16 cellular contexts compared by ENCODE assay signal in genomic region chr18:26617151-26617554, GRCh38.
DNase-seq lines count a peak whose midpoint lies in the region; ATAC-seq, FAIRE-seq and TF ChIP-seq lines count a peak whose summit lies in the region.
"Had no signal": no experiment of that assay in that cellular context is flagged by ENCODE, and none has a peak within 500 bp of the region (broad histone marks: within the 10 kb centered on the region; RNA-seq: fewer than 3 reads in every experiment).

No MANE protein-coding gene starts in this region.

- no peaks in the 10 kb centered on the region for H3K79me2 ChIP-seq in smooth muscle cell (ENCODE audit: low read depth)

- 1% methylated on average over 3 of the region's 3 CpGs for WGBS in smooth muscle cell (ENCODE audit: low lambda C conversion rate)

- H3K36me3 ChIP-seq in smooth muscle cell (ENCODE audit: low read depth) = no peaks in the 10 kb centered on the region
- no peaks in the 10 kb centered on the region for H3K36me3 ChIP-seq in uterus

- no peak overlapping the region for H3K4me3 Mint-ChIP-seq in stimulated activated naive B cell treated with anti-CD40 and anti-IgM and Interleukin-4, amounts not matched to agents 10 μg/mL and 1 μg/mL and 100 μg/mL, for 72 hours
- H3K4me3 Mint-ChIP-seq: activated naive CD4-positive, alpha-beta T cell treated with anti-CD3 and anti-CD28 coated beads, Interleukin-2, amount 10 ng/mL, durations not matched to agents 7 days and 5 days had no signal

- no peaks in the 10 kb centered on the region for H3K4me1 Mint-ChIP-seq in stimulated activated naive B cell treated with anti-CD40 and anti-IgM and Interleukin-4, amounts not matched to agents 10 μg/mL and 1 μg/mL and 100 μg/mL, for 72 hours
- H3K4me1 Mint-ChIP-seq: activated naive CD4-positive, alpha-beta T cell treated with anti-CD3 and anti-CD28 coated beads, Interleukin-2, amount 10 ng/mL, durations not matched to agents 7 days and 5 days had no signal

- TF ChIP-seq POLR2A in H54 (IDR thresholded peaks at IDR 0.05; ENCODE audit: low read depth, low read length) (no peak), uterus (IDR thresholded peaks at IDR 0.05) (no peak)

- no peak overlapping the region for H3K9ac ChIP-seq in smooth muscle cell (ENCODE audit: low read depth)

- no peaks in the 10 kb centered on the region for H4K20me1 ChIP-seq in smooth muscle cell (ENCODE audit: low read depth)

- intact Hi-C loops in uterus (cut with DNase I; ENCODE audit: low total_unique reads) = no loop called here

- H3K27ac ChIP-seq in smooth muscle cell (ENCODE audit: low read depth) = peak overlapping the region; percentile 65
- H3K27ac ChIP-seq in uterus = no peak overlapping the region
- H3K27ac ChIP-seq: HL-60 had no signal

- DNase-seq in H54 (ENCODE audit: insufficient read length, low spot score) = peak; percentile 60
- peak; percentile 24 for DNase-seq in SW480 (ENCODE audit: low spot score)
- DNase-seq in fibroblast of the conjunctiva (ENCODE audit: low read depth) = peak; percentile 50
- DNase-seq in smooth muscle cell (lab: John Stamatoyannopoulos, UW; ENCODE audit: unreplicated experiment) = no peak
- DNase-seq in iPS-NIHi7 (ENCODE audit: extremely low spot score) = no peak
- no peak for DNase-seq in stimulated activated naive B cell treated with anti-CD40 and anti-IgM and Interleukin-4, amounts not matched to agents 10 μg/mL and 1 μg/mL and 100 μg/mL, for 72 hours
- no peak for DNase-seq in uterus
- DNase-seq: activated CD4-positive, alpha-beta T cell treated with anti-CD3 and anti-CD28 coated beads, Interleukin-2, amount 50 U/mL, for 1 hour; activated naive CD4-positive, alpha-beta T cell treated with anti-CD3 and anti-CD28 coated beads, Interleukin-2, amount 10 ng/mL, durations not matched to agents 7 days and 5 days; GF-D8; left colon; NCI-H1930; retina had no signal

- peaks cover 10% of the 10 kb centered on the region for H3F3A ChIP-seq in smooth muscle cell (ENCODE audit: low read depth)

- FAIRE-seq in H54 (lab: Jason Lieb, UNC) = peak; percentile 86

- ATAC-seq in stimulated activated naive B cell treated with anti-CD40 and anti-IgM and Interleukin-4, amounts not matched to agents 10 μg/mL and 1 μg/mL and 100 μg/mL, for 72 hours (replicated peaks) = no peak
- ATAC-seq in GM18867 (IDR thresholded peaks at IDR 0.05; ENCODE audit: unreplicated experiment) = no peak
- ATAC-seq: left colon, Right ventricle myocardium inferior had no signal

- H3K27me3 Mint-ChIP-seq in stimulated activated naive B cell treated with anti-CD40 and anti-IgM and Interleukin-4, amounts not matched to agents 10 μg/mL and 1 μg/mL and 100 μg/mL, for 72 hours = peaks cover 14 to 17% of the 10 kb centered on the region in 2 donors

- H2AFZ ChIP-seq in smooth muscle cell (ENCODE audit: low read depth) = no peak overlapping the region

- no peak overlapping the region for H3K4me3 ChIP-seq in smooth muscle cell
- H3K4me3 ChIP-seq in uterus = no peak overlapping the region

- no peak overlapping the region for H3K27ac Mint-ChIP-seq in stimulated activated naive B cell treated with anti-CD40 and anti-IgM and Interleukin-4, amounts not matched to agents 10 μg/mL and 1 μg/mL and 100 μg/mL, for 72 hours
- H3K27ac Mint-ChIP-seq: activated naive CD4-positive, alpha-beta T cell treated with anti-CD3 and anti-CD28 coated beads, Interleukin-2, amount 10 ng/mL, durations not matched to agents 7 days and 5 days had no signal

- H3K4me2 ChIP-seq in smooth muscle cell = peak overlapping the region; percentile 63

- H3K9me3 ChIP-seq in smooth muscle cell (replicated peaks; ENCODE audit: low read depth) = no peaks in the 10 kb centered on the region
- H3K9me3 ChIP-seq in uterus = no peaks in the 10 kb centered on the region

- TF ChIP-seq CTCF in smooth muscle cell (IDR thresholded peaks at IDR 0.05; ENCODE audit: borderline replicate concordance, insufficient read depth, poor library complexity, severe bottlenecking) (no peak), uterus (IDR thresholded peaks at IDR 0.05) (no peak)

- peaks cover 0 to under 1% of the 10 kb centered on the region in 2 donors for H3K9me3 Mint-ChIP-seq in stimulated activated naive B cell treated with anti-CD40 and anti-IgM and Interleukin-4, amounts not matched to agents 10 μg/mL and 1 μg/mL and 100 μg/mL, for 72 hours
- H3K9me3 Mint-ChIP-seq: activated naive CD4-positive, alpha-beta T cell treated with anti-CD3 and anti-CD28 coated beads, Interleukin-2, amount 10 ng/mL, durations not matched to agents 7 days and 5 days had no signal

- no peaks in the 10 kb centered on the region for H3K27me3 ChIP-seq in smooth muscle cell (ENCODE audit: low read depth)
- no peaks in the 10 kb centered on the region for H3K27me3 ChIP-seq in uterus

- no peaks in the 10 kb centered on the region for H3K36me3 Mint-ChIP-seq in stimulated activated naive B cell treated with anti-CD40 and anti-IgM and Interleukin-4, amounts not matched to agents 10 μg/mL and 1 μg/mL and 100 μg/mL, for 72 hours
- H3K36me3 Mint-ChIP-seq: activated naive CD4-positive, alpha-beta T cell treated with anti-CD3 and anti-CD28 coated beads, Interleukin-2, amount 10 ng/mL, durations not matched to agents 7 days and 5 days had no signal

- H3K4me1 ChIP-seq in smooth muscle cell (ENCODE audit: low read depth) (no peaks in the 10 kb centered on the region), uterus (no peaks in the 10 kb centered on the region)

Comparison
In these comparisons a context has a peak if more than half of its experiments do, and no peak if none do; other contexts are left out.
1. DNase-seq: peak in H54 (single experiment), SW480 (single experiment) and fibroblast of the conjunctiva (single experiment); none in smooth muscle cell (single experiment), iPS-NIHi7 (single experiment), stimulated activated naive B cell treated with anti-CD40 and anti-IgM and Interleukin-4, amounts not matched to agents 10 μg/mL and 1 μg/mL and 100 μg/mL, for 72 hours (single experiment) and uterus (0 of 2).